ENCODE assay signal across 20 cellular contexts in genomic region chr19:47339196-47339880, GRCh38. TPM values are rescaled to one million over a fixed set of nuclear protein-coding genes. Genes with fewer than 3 reads are reported as not detected.
DNase-seq lines count a peak whose midpoint lies in the region; ATAC-seq and TF ChIP-seq lines count a peak whose summit lies in the region.
"Had no signal": no experiment of that assay in that cellular context is flagged by ENCODE, and none has a peak within 500 bp of the region (broad histone marks: within the 10 kb centered on the region; RNA-seq: fewer than 3 reads in every experiment).

No MANE protein-coding gene starts in this region.

- no peak overlapping the region for H3K27ac ChIP-seq in CD4-positive, alpha-beta memory T cell (ENCODE audit: low read depth, low read length)
- peak overlapping the region; percentile 99 for H3K27ac ChIP-seq in neutrophil
- no peak overlapping the region for H3K27ac ChIP-seq in vagina
- H3K27ac ChIP-seq: A549; BLaER1 treated with 17β-estradiol and CSF1 and Interleukin-3, amounts not matched to agents 10 nM and 100 nM had no signal

- peaks cover 20% of the 10 kb centered on the region for H3K4me1 ChIP-seq in CD4-positive, alpha-beta memory T cell (ENCODE audit: insufficient read depth, low read length)
- H3K4me1 ChIP-seq in neutrophil (ENCODE audit: control insufficient read depth in 1 of 2, insufficient read depth in 1 of 2, low read depth in 1 of 2, low read length in 1 of 2) = peaks cover 52 to 65% of the 10 kb centered on the region in 2 experiments
- H3K4me1 ChIP-seq in vagina = peaks cover 8% of the 10 kb centered on the region
- H3K4me1 ChIP-seq: BE2C, Caco-2 had no signal

- H3K4me3 ChIP-seq in CD4-positive, alpha-beta memory T cell (ENCODE audit: low read length in 2 of 2) = no peak overlapping the region
- H3K4me3 ChIP-seq in neutrophil (ENCODE audit: low read depth in 1 of 2, low read length in 1 of 2) (peak overlapping the region; percentile 86 to 89), vagina (no peak overlapping the region)
- H3K4me3 ChIP-seq: A549; BLaER1 treated with 17β-estradiol and CSF1 and Interleukin-3, amounts not matched to agents 10 nM and 100 nM had no signal

- CTCF ChIA-PET in CD4-positive, alpha-beta memory T cell (lab: Charles Lee; ENCODE audit: partially characterized antibody) = interaction anchor here (6.9 kb wide), 1 partner anchor 10 kb away, joined by 58 read pairs; the partner anchor contains the start of gene DHX34

- no peaks in the 10 kb centered on the region for H3K9me3 ChIP-seq in CD4-positive, alpha-beta memory T cell (ENCODE audit: control insufficient read depth in 1 of 2, low read length in 2 of 2)
- H3K9me3 ChIP-seq in neutrophil = no peaks in the 10 kb centered on the region
- H3K9me3 ChIP-seq in vagina = no peaks in the 10 kb centered on the region
- H3K9me3 ChIP-seq: A549; BE2C; BLaER1 treated with 17β-estradiol and CSF1 and Interleukin-3, amounts not matched to agents 10 nM and 100 nM; Caco-2 had no signal

- H3K36me3 ChIP-seq in CD4-positive, alpha-beta memory T cell (ENCODE audit: insufficient read depth, low read length) = no peaks in the 10 kb centered on the region
- H3K36me3 ChIP-seq in neutrophil = peaks cover 55% of the 10 kb centered on the region
- no peaks in the 10 kb centered on the region for H3K36me3 ChIP-seq in vagina
- H3K36me3 ChIP-seq: BE2C had no signal

- no peak overlapping the region for H3K4me3 Mint-ChIP-seq in activated T-cell treated with anti-CD3 and anti-CD28 coated beads, Interleukin-2, amount 50 U/mL, for 72 hours
- H3K4me3 Mint-ChIP-seq in CD4-positive, alpha-beta memory T cell = no peak overlapping the region
- no peak overlapping the region for H3K4me3 Mint-ChIP-seq in dendritic cell treated with granulocyte-macrophage colony-stimulating factor and Interleukin-4, amounts not matched to agents 40 ng/mL and 50 ng/mL, for 4 days
- H3K4me3 Mint-ChIP-seq: CD8-positive, alpha-beta T cell had no signal

- intact Hi-C loops in CD4-positive, alpha-beta memory T cell (cut with micrococcal nuclease) = no loop called here
- intact Hi-C loops in dendritic cell treated with granulocyte-macrophage colony-stimulating factor and Interleukin-4, amounts not matched to agents 40 ng/mL and 50 ng/mL, for 4 days (cut with micrococcal nuclease) = no loop called here
- intact Hi-C loops in vagina (cut with DNase I) = no loop called here

- H3K9me3 Mint-ChIP-seq in activated T-cell treated with anti-CD3 and anti-CD28 coated beads, Interleukin-2, amount 50 U/mL, for 72 hours = no peaks in the 10 kb centered on the region
- no peaks in the 10 kb centered on the region for H3K9me3 Mint-ChIP-seq in CD4-positive, alpha-beta memory T cell
- no peaks in the 10 kb centered on the region for H3K9me3 Mint-ChIP-seq in dendritic cell treated with granulocyte-macrophage colony-stimulating factor and Interleukin-4, amounts not matched to agents 40 ng/mL and 50 ng/mL, for 4 days
- H3K9me3 Mint-ChIP-seq: CD8-positive, alpha-beta T cell had no signal

- TF ChIP-seq CTCF in neutrophil (IDR thresholded peaks at IDR 0.05) = no peak
- TF ChIP-seq CTCF in vagina (IDR thresholded peaks at IDR 0.05) = no peak

- H3K27me3 Mint-ChIP-seq in activated T-cell treated with anti-CD3 and anti-CD28 coated beads, Interleukin-2, amount 50 U/mL, for 72 hours (ENCODE audit: low read depth) = no peaks in the 10 kb centered on the region
- no peaks in the 10 kb centered on the region for H3K27me3 Mint-ChIP-seq in CD4-positive, alpha-beta memory T cell
- no peaks in the 10 kb centered on the region for H3K27me3 Mint-ChIP-seq in dendritic cell treated with granulocyte-macrophage colony-stimulating factor and Interleukin-4, amounts not matched to agents 40 ng/mL and 50 ng/mL, for 4 days

- TF ChIP-seq POLR2A in vagina (IDR thresholded peaks at IDR 0.05) = no peak

- H3K27me3 ChIP-seq in CD4-positive, alpha-beta memory T cell (ENCODE audit: insufficient read depth, low read length) = no peaks in the 10 kb centered on the region
- H3K27me3 ChIP-seq in neutrophil (no peaks in the 10 kb centered on the region), vagina (no peaks in the 10 kb centered on the region)
- H3K27me3 ChIP-seq: BE2C; BLaER1 treated with 17β-estradiol and CSF1 and Interleukin-3, amounts not matched to agents 10 nM and 100 nM had no signal

- no peak for DNase-seq in activated T-cell treated with anti-CD3 and anti-CD28 coated beads, Interleukin-2, amount 50 U/mL, for 72 hours
- DNase-seq in activated T-cell treated with anti-CD3 and anti-CD28 coated beads, Interleukin-2, amount 50 U/mL, for 48 hours = no peak
- no peak for DNase-seq in CD4-positive, alpha-beta memory T cell
- no peak for DNase-seq in vagina (ENCODE audit: extremely low spot score in 2 of 2)
- DNase-seq in anterior cingulate cortex (lab: John Stamatoyannopoulos, UW) = no peak
- DNase-seq: 8988T; ACHN; AML-193; BE2C; Caco-2; CD8-positive, alpha-beta T cell; DMS153; DND-41; GOT3; H7; HCEC 1CT had no signal

- peaks cover 4% of the 10 kb centered on the region for H3K4me1 Mint-ChIP-seq in activated T-cell treated with anti-CD3 and anti-CD28 coated beads, Interleukin-2, amount 50 U/mL, for 72 hours (ENCODE audit: low read depth)
- peaks cover 8 to 27% (median 16%) of the 10 kb centered on the region in 4 donors for H3K4me1 Mint-ChIP-seq in CD4-positive, alpha-beta memory T cell
- H3K4me1 Mint-ChIP-seq in dendritic cell treated with granulocyte-macrophage colony-stimulating factor and Interleukin-4, amounts not matched to agents 40 ng/mL and 50 ng/mL, for 4 days (ENCODE audit: low read depth) = peaks cover 55% of the 10 kb centered on the region

- POLR2A ChIA-PET in CD4-positive, alpha-beta memory T cell (lab: Charles Lee; ENCODE audit: partially characterized antibody) = interaction anchor here (1.3 kb wide), 1 partner anchor 9 kb away, joined by 4 read pairs; no protein-coding TSS in a partner anchor

- no peaks in the 10 kb centered on the region for H3K36me3 Mint-ChIP-seq in activated T-cell treated with anti-CD3 and anti-CD28 coated beads, Interleukin-2, amount 50 U/mL, for 72 hours (ENCODE audit: insufficient read depth in 2 of 2)
- peaks cover 0 to 4% of the 10 kb centered on the region in 2 donors for H3K36me3 Mint-ChIP-seq in CD4-positive, alpha-beta memory T cell
- H3K36me3 Mint-ChIP-seq in dendritic cell treated with granulocyte-macrophage colony-stimulating factor and Interleukin-4, amounts not matched to agents 40 ng/mL and 50 ng/mL, for 4 days (ENCODE audit: low read depth) = peaks cover 37% of the 10 kb centered on the region
- H3K36me3 Mint-ChIP-seq: CD8-positive, alpha-beta T cell had no signal

- no peak for ATAC-seq in activated T-cell treated with anti-CD3 and anti-CD28 coated beads, Interleukin-2, amount 50 U/mL, for 72 hours (replicated peaks in 1 of 2)
- ATAC-seq: A549; CD8-positive, alpha-beta T cell had no signal

- H3K27ac Mint-ChIP-seq in activated T-cell treated with anti-CD3 and anti-CD28 coated beads, Interleukin-2, amount 50 U/mL, for 72 hours = peak overlapping the region; percentile 21
- peak overlapping the region in 4 of 7 donors; percentile 16 to 74 (median 48) for H3K27ac Mint-ChIP-seq in CD4-positive, alpha-beta memory T cell
- peak overlapping the region; percentile 8 for H3K27ac Mint-ChIP-seq in dendritic cell treated with granulocyte-macrophage colony-stimulating factor and Interleukin-4, amounts not matched to agents 40 ng/mL and 50 ng/mL, for 4 days
- H3K27ac Mint-ChIP-seq: CD8-positive, alpha-beta T cell had no signal

RNA-seq across cellular contexts. Expression of gene C5AR2, which starts 7.4 kb away (rescaled TPM):
- not detected for total RNA-seq in activated T-cell treated with anti-CD3 and anti-CD28 coated beads, Interleukin-2, amount 50 U/mL, for 72 hours
- 1 to 10 TPM; 2.1 to 2.9 TPM for total RNA-seq in CD4-positive, alpha-beta memory T cell
- under 1 TPM; 0.10 to 0.11 TPM for polyA plus RNA-seq in CD4-positive, alpha-beta memory T cell
- 15.2 TPM for total RNA-seq in vagina
- total RNA-seq: Caco-2; CD8-positive, alpha-beta T cell had no signal

RNA-seq across cellular contexts. Expression of gene DHX34, which starts 9.8 kb away (rescaled TPM):
- 10 to 100 TPM in 1 of 2 donors, 1 to 10 TPM in 1; 9.4 to 11.8 TPM for total RNA-seq in activated T-cell treated with anti-CD3 and anti-CD28 coated beads, Interleukin-2, amount 50 U/mL, for 72 hours
- 10 to 100 TPM; 26.5 to 27.3 TPM for total RNA-seq in CD4-positive, alpha-beta memory T cell
- 1 to 10 TPM; 1.7 to 7.4 TPM for polyA plus RNA-seq in CD4-positive, alpha-beta memory T cell
- total RNA-seq in vagina = 15.2 TPM

RNA-seq across cellular contexts. Expression of gene C5AR1, which starts 29.7 kb away (rescaled TPM):
- 1 to 10 TPM; 1.8 to 3.0 TPM for total RNA-seq in activated T-cell treated with anti-CD3 and anti-CD28 coated beads, Interleukin-2, amount 50 U/mL, for 72 hours
- 1 to 10 TPM; 4.1 to 4.6 TPM for total RNA-seq in CD4-positive, alpha-beta memory T cell
- polyA plus RNA-seq in CD4-positive, alpha-beta memory T cell = not detected
- 12.5 TPM for total RNA-seq in vagina

Comparison
In these comparisons a context has a peak if more than half of its experiments do, and no peak if none do; other contexts are left out.
1. H3K4me3 ChIP-seq: peak in neutrophil (2 of 2); none in CD4-positive, alpha-beta memory T cell (0 of 2) and vagina (0 of 2).
2. Peak in every context shown above with its lines, with median percentiles within 50 percentile points of each other: H3K27ac Mint-ChIP-seq.